In the genomic region with DNA sequence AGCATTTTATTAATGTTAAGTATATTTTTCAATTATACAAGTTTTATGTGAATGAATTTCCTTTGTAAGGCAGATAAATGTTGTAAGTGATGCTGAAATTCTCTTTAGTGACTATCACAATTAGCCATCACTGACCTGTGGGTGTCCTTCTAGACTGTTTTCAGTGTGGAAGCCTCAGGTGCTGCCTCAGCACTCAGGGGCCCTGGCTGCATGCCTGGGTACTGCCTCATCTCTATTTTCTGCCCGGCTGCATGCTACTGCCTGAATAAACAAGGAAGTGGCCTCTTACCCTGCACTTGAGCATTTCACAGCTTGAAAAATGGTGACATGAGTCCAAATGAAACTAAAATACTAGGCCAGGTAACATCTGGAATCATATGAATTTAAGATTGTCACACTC, we compare ENCODE assay signal across 1 cellular context.
TF ChIP-seq lines count a peak whose summit lies in the region.

No MANE protein-coding gene starts in this region.

TF ChIP-seq in GM23338, 12 proteins besides CTCF, POLR2A, EP300 and RAD21 (continued from another document):
- TF ChIP-seq STAT1 (IDR thresholded peaks at IDR 0.05; ENCODE audit: unreplicated experiment) (no peak), ETS1 (IDR thresholded peaks at IDR 0.05) (no peak), REST (IDR thresholded peaks at IDR 0.05; ENCODE audit: unreplicated experiment) (no peak)
